1 cellular context compared by ENCODE assay signal in genomic region chr6:49979584-49979983, GRCh38.
TF ChIP-seq lines count a peak whose summit lies in the region.

No MANE protein-coding gene starts in this region.

TF ChIP-seq in HepG2, 621 proteins besides CTCF, POLR2A, EP300 and RAD21 (continued from another document):
- TF ChIP-seq ZNF850 (CRISPR knock-in tag; conservative IDR thresholded peaks at IDR 0.05) (no peak), E2F1 (CRISPR knock-in tag; IDR thresholded peaks at IDR 0.05) (no peak), RAD51 (IDR thresholded peaks at IDR 0.05; ENCODE audit: borderline replicate concordance) (no peak), MIER2 (CRISPR knock-in tag; IDR thresholded peaks at IDR 0.05) (no peak), CCDC6 (CRISPR knock-in tag; IDR thresholded peaks at IDR 0.05) (no peak), THYN1 (CRISPR knock-in tag; IDR thresholded peaks at IDR 0.05; ENCODE audit: borderline replicate concordance, low read depth) (no peak), RBM22 (optimal IDR thresholded peaks at IDR 0.05; ENCODE audit: low read length) (no peak), ZNF644 (CRISPR knock-in tag; IDR thresholded peaks at IDR 0.05; ENCODE audit: low read depth) (no peak)
